ENCODE assay signal across 8 cellular contexts in the genomic region with DNA sequence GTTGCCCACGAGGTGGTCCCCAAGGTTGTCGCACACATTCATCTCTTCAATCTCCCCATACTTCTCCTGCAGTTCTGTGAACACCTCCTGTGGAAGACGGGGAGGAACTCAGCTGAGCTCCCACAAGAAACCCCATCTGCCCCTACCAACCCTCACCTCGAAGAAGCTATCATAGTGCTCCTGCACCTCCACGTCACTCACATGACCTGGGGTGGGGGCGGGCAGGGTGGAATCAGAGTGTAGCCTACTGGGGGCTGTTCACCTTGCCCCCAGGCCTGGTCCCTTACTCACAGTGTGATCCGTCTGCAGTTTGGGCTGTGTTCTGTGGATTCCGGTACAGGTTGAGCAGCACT. TPM values are rescaled to one million over a fixed set of nuclear protein-coding genes. Genes with fewer than 3 reads are reported as not detected.
DNase-seq lines count a peak whose midpoint lies in the region; FAIRE-seq and TF ChIP-seq lines count a peak whose summit lies in the region.

No MANE protein-coding gene starts in this region.

- H3K27ac ChIP-seq in right atrium auricular region (peak overlapping the region; percentile 100), mucosa of rectum (ENCODE audit: low read depth in 2 of 2, low read length in 2 of 2) (peak overlapping the region; percentile 99 to 100)

- H3K9ac ChIP-seq in mucosa of rectum (ENCODE audit: low read depth in 1 of 2, low read length in 2 of 2) = no peak overlapping the region

- H3K36me3 ChIP-seq in right atrium auricular region (no peaks in the 10 kb centered on the region), bronchial epithelial cell (ENCODE audit: control insufficient read depth, insufficient read depth, low read length) (peaks cover 2% of the 10 kb centered on the region), mucosa of rectum (ENCODE audit: control insufficient read depth in 2 of 2, insufficient read depth in 2 of 2, low read length in 2 of 2) (peaks cover 3 to 4% of the 10 kb centered on the region in 2 donors)

- peaks cover 0 to 54% of the 10 kb centered on the region in 2 donors for H3K4me1 ChIP-seq in right atrium auricular region
- H3K4me1 ChIP-seq in mucosa of rectum (ENCODE audit: control insufficient read depth in 2 of 2, insufficient read depth in 2 of 2, low read length in 2 of 2) = peaks cover 30 to 39% of the 10 kb centered on the region in 2 donors

- peak overlapping the region; percentile 78 to 94 for H3K4me3 ChIP-seq in right atrium auricular region
- peak overlapping the region; percentile 85 for H3K4me3 ChIP-seq in bronchial epithelial cell (ENCODE audit: low read depth, low read length)
- H3K4me3 ChIP-seq in mucosa of rectum (ENCODE audit: low read length in 2 of 2) = peak overlapping the region; percentile 75 to 96

- H3K27me3 ChIP-seq in right atrium auricular region (no peaks in the 10 kb centered on the region), bronchial epithelial cell (ENCODE audit: control insufficient read depth, insufficient read depth, low read length) (no peaks in the 10 kb centered on the region), mucosa of rectum (ENCODE audit: control insufficient read depth in 2 of 2, insufficient read depth in 2 of 2, low read length in 2 of 2) (no peaks in the 10 kb centered on the region)

- no peak for FAIRE-seq in bronchial epithelial cell (lab: Jason Lieb, UNC)

- intact Hi-C loops in cardiac septum (cut with DNase I) = loop anchor here (2.0 kb wide), 1 partner anchor 186 kb away; no protein-coding TSS in a partner anchor

- DNase-seq in right atrium auricular region (ENCODE audit: low spot score) = no peak
- DNase-seq in cardiac septum (ENCODE audit: low spot score) = no peak
- no peak for DNase-seq in bronchial epithelial cell (ENCODE audit: low read depth)
- DNase-seq in NCI-H1092 treated with DMSO at 0.1 percent for 48 hours (lab: John Stamatoyannopoulos, UW) = no peak
- no peak for DNase-seq in dedifferentiated amniotic fluid mesenchymal stem cell (ENCODE audit: extremely low spot score)
- DNase-seq in amniotic stem cell (lab: John Stamatoyannopoulos, UW) = no peak
- DNase-seq in NCI-H128 (lab: John Stamatoyannopoulos, UW; ENCODE audit: unreplicated experiment) = no peak

- TF ChIP-seq CTCF in right atrium auricular region (IDR thresholded peaks at IDR 0.05) = no peak
- no peak for TF ChIP-seq CTCF in bronchial epithelial cell (IDR thresholded peaks at IDR 0.05; ENCODE audit: insufficient read depth, low read length, severe bottlenecking)

- H3K9me3 ChIP-seq in right atrium auricular region = no peaks in the 10 kb centered on the region
- H3K9me3 ChIP-seq in mucosa of rectum (ENCODE audit: control insufficient read depth in 2 of 2, low read length in 2 of 2) = no peaks in the 10 kb centered on the region

RNA-seq across cellular contexts. Expression of gene U2AF1L4, which starts 0.9 kb away (rescaled TPM):
- total RNA-seq in right atrium auricular region = 10 to 100 TPM; 19.9 to 33.1 TPM
- total RNA-seq in cardiac septum = 24.9 TPM
- 14.7 and 17.5 TPM in 2 replicates for total RNA-seq in bronchial epithelial cell

RNA-seq across cellular contexts. Expression of gene PSENEN, which starts 1.1 kb away (rescaled TPM):
- 10 to 100 TPM; 26.1 to 35.0 TPM for total RNA-seq in right atrium auricular region
- 43.2 TPM for total RNA-seq in cardiac septum
- 7.9 and 21.5 TPM in 2 replicates for total RNA-seq in bronchial epithelial cell

RNA-seq across cellular contexts. Expression of gene IGFLR1, which starts 2.1 kb away (rescaled TPM):
- 1 to 10 TPM; 1.8 to 6.4 TPM for total RNA-seq in right atrium auricular region
- 4.2 TPM for total RNA-seq in cardiac septum
- total RNA-seq in bronchial epithelial cell = 0.13 and 0.26 TPM in 2 replicates

RNA-seq across cellular contexts. Expression of gene LIN37, which starts 4.1 kb away (rescaled TPM):
- total RNA-seq in right atrium auricular region (10 to 100 TPM in 1 of 2 donors, 1 to 10 TPM in 1; 8.9 to 13.6 TPM), cardiac septum (9.6 TPM), bronchial epithelial cell (5.3 and 7.0 TPM in 2 replicates)

RNA-seq across cellular contexts. Expression of gene HSPB6, which starts 12.5 kb away (rescaled TPM):
- total RNA-seq in right atrium auricular region = 100 to 1,000 TPM in 1 of 2 donors, 10 to 100 TPM in 1; 98.4 to 104 TPM
- 863 TPM for total RNA-seq in cardiac septum
- total RNA-seq in bronchial epithelial cell = 0.13 and 1.3 TPM in 2 replicates
